In genomic region chr7:131000389-131000788, GRCh38 we compare ENCODE assay signal across 21 cellular contexts.
A peak's percentile ranks its signal among the peaks of the same experiment; 100 is the strongest.
DNase-seq lines count a peak whose midpoint lies in the region; ATAC-seq and TF ChIP-seq lines count a peak whose summit lies in the region.
"Had no signal": no experiment of that assay in that cellular context is flagged by ENCODE, and none has a peak within 500 bp of the region (broad histone marks: within the 10 kb centered on the region; RNA-seq: fewer than 3 reads in every experiment).

No MANE protein-coding gene starts in this region.

- CTCF ChIA-PET in activated CD4-positive, alpha-beta T cell treated with anti-CD3 and anti-CD28 coated beads for 36 hours (lab: Charles Lee), result interaction anchor here (0.6 to 11.4 kb wide), 6 partner anchors 10 to 62 kb away, joined by 3 to 144 read pairs (median 4); no protein-coding TSS in a partner anchor
- CTCF ChIA-PET in activated CD4-positive, alpha-beta T cell treated with anti-CD3 and anti-CD28 coated beads, Interleukin-2, amount 10 ng/mL, durations not matched to agents 7 days and 5 days (lab: Charles Lee), result interaction anchor here (1.7 to 2.2 kb wide), 7 partner anchors 11 to 40 kb away, joined by 3 to 6 read pairs (median 5); no protein-coding TSS in a partner anchor
- CTCF ChIA-PET in MCF 10A (lab: Yijun Ruan, JAX), result interaction anchor here (0.6 to 7.7 kb wide), 7 partner anchors 9 to 125 kb away, joined by 3 to 102 read pairs (median 4); no protein-coding TSS in a partner anchor

- H3K4me1 ChIP-seq in GM23338 (ENCODE audit: insufficient read depth) (no peaks in the 10 kb centered on the region), hepatocyte (ENCODE audit: insufficient read depth) (peaks cover 18% of the 10 kb centered on the region)

- TF ChIP-seq CTCF in GM23338 (conservative IDR thresholded peaks at IDR 0.05; ENCODE audit: low read depth in 2 of 2) (no peak), MCF 10A (IDR thresholded peaks at IDR 0.05; ENCODE audit: unreplicated experiment) (no peak), progenitor cell of endocrine pancreas (IDR thresholded peaks at IDR 0.05; ENCODE audit: unreplicated experiment) (no peak), hepatocyte (IDR thresholded peaks at IDR 0.05; ENCODE audit: poor library complexity) (no peak)

- H3K4me2 ChIP-seq in GM23338, result no peak overlapping the region
- no peak overlapping the region for H3K4me2 ChIP-seq in hepatocyte

- H3K36me3 ChIP-seq in GM23338 (ENCODE audit: insufficient read depth) (no peaks in the 10 kb centered on the region; the same call in 1 of the 2 replicates), hepatocyte (replicated peaks; ENCODE audit: insufficient read depth, low read depth) (no peaks in the 10 kb centered on the region)
- H3K36me3 ChIP-seq: SJSA1 had no signal

- H3K4me3 Mint-ChIP-seq in activated CD4-positive, alpha-beta T cell treated with anti-CD3 and anti-CD28 coated beads for 36 hours, result no peak overlapping the region
- no peak overlapping the region for H3K4me3 Mint-ChIP-seq in activated CD4-positive, alpha-beta T cell treated with anti-CD3 and anti-CD28 coated beads, Interleukin-2, amount 10 ng/mL, durations not matched to agents 7 days and 5 days
- H3K4me3 Mint-ChIP-seq in GM23338 (no peak overlapping the region), MCF 10A (ENCODE audit: unreplicated experiment) (no peak overlapping the region), progenitor cell of endocrine pancreas (ENCODE audit: low read depth) (no peak overlapping the region)
- H3K4me3 Mint-ChIP-seq: B cell; brain; T-helper 2 cell treated with Interferon-gamma antibody and Interleukin-4, amounts not matched to agents 5 μg/mL and 100 μg/mL, for 36 hours; type B pancreatic cell had no signal

- H3K9me3 ChIP-seq in hepatocyte (ENCODE audit: low read depth), result no peaks in the 10 kb centered on the region
- H3K9me3 ChIP-seq: neutrophil, SJSA1 had no signal

- no peaks in the 10 kb centered on the region for H3K9me2 ChIP-seq in GM23338 (ENCODE audit: insufficient read depth)
- H3K9me2 ChIP-seq in hepatocyte (replicated peaks; ENCODE audit: insufficient read depth), result no peaks in the 10 kb centered on the region

- peaks cover 36% of the 10 kb centered on the region for H3K36me3 Mint-ChIP-seq in activated CD4-positive, alpha-beta T cell treated with anti-CD3 and anti-CD28 coated beads for 36 hours (ENCODE audit: low read depth)
- peaks cover 32% of the 10 kb centered on the region for H3K36me3 Mint-ChIP-seq in activated CD4-positive, alpha-beta T cell treated with anti-CD3 and anti-CD28 coated beads, Interleukin-2, amount 10 ng/mL, durations not matched to agents 7 days and 5 days (ENCODE audit: low read depth)
- H3K36me3 Mint-ChIP-seq in GM23338 (ENCODE audit: low read depth), result peaks cover 23% of the 10 kb centered on the region
- peaks cover 32% of the 10 kb centered on the region for H3K36me3 Mint-ChIP-seq in MCF 10A (ENCODE audit: insufficient read depth, unreplicated experiment)
- no peaks in the 10 kb centered on the region for H3K36me3 Mint-ChIP-seq in progenitor cell of endocrine pancreas (ENCODE audit: insufficient read depth)
- H3K36me3 Mint-ChIP-seq: type B pancreatic cell had no signal

- H3K79me2 ChIP-seq in GM23338 (replicated peaks; ENCODE audit: insufficient read depth) (peaks cover 6% of the 10 kb centered on the region; the same call in 1 of the 2 replicates), hepatocyte (no peaks in the 10 kb centered on the region)

- H3K27ac Mint-ChIP-seq in activated CD4-positive, alpha-beta T cell treated with anti-CD3 and anti-CD28 coated beads for 36 hours, result peak overlapping the region; percentile 60
- no peak overlapping the region for H3K27ac Mint-ChIP-seq in activated CD4-positive, alpha-beta T cell treated with anti-CD3 and anti-CD28 coated beads, Interleukin-2, amount 10 ng/mL, durations not matched to agents 7 days and 5 days
- peak overlapping the region; percentile 37; the same call in 1 of the 2 replicates for H3K27ac Mint-ChIP-seq in GM23338
- H3K27ac Mint-ChIP-seq in MCF 10A (ENCODE audit: low read depth, unreplicated experiment), result peak overlapping the region; percentile 96
- peak overlapping the region; percentile 12 for H3K27ac Mint-ChIP-seq in progenitor cell of endocrine pancreas
- H3K27ac Mint-ChIP-seq: B cell; brain; T-helper 2 cell treated with Interferon-gamma antibody and Interleukin-4, amounts not matched to agents 5 μg/mL and 100 μg/mL, for 36 hours; type B pancreatic cell had no signal

- intact Hi-C loops in activated CD4-positive, alpha-beta T cell treated with anti-CD3 and anti-CD28 coated beads for 36 hours (cut with DNase I, micrococcal nuclease), result no loop called here
- intact Hi-C loops in MCF 10A (cut with micrococcal nuclease), result no loop called here

- no peak overlapping the region for H3K27ac ChIP-seq in GM23338 (ENCODE audit: low read depth)
- no peak overlapping the region for H3K27ac ChIP-seq in hepatocyte
- H3K27ac ChIP-seq: 22Rv1, neutrophil, SJSA1 had no signal

- no peaks in the 10 kb centered on the region for H3K27me3 Mint-ChIP-seq in activated CD4-positive, alpha-beta T cell treated with anti-CD3 and anti-CD28 coated beads for 36 hours
- no peaks in the 10 kb centered on the region for H3K27me3 Mint-ChIP-seq in activated CD4-positive, alpha-beta T cell treated with anti-CD3 and anti-CD28 coated beads, Interleukin-2, amount 10 ng/mL, durations not matched to agents 7 days and 5 days
- H3K27me3 Mint-ChIP-seq in GM23338 (ENCODE audit: insufficient read depth, low read depth, poor library complexity) (no peaks in the 10 kb centered on the region), MCF 10A (ENCODE audit: insufficient read depth, unreplicated experiment) (no peaks in the 10 kb centered on the region), progenitor cell of endocrine pancreas (peaks cover 7% of the 10 kb centered on the region)
- H3K27me3 Mint-ChIP-seq: B cell had no signal

- no peaks in the 10 kb centered on the region for H3F3A ChIP-seq in GM23338 (replicated peaks; ENCODE audit: low read depth)

- peaks cover 4% of the 10 kb centered on the region; the same call in 1 of the 2 replicates for H4K20me1 ChIP-seq in GM23338 (replicated peaks; ENCODE audit: insufficient read depth)
- no peaks in the 10 kb centered on the region for H4K20me1 ChIP-seq in hepatocyte (ENCODE audit: insufficient read depth, poor library complexity, severe bottlenecking)

- POLR2A ChIA-PET in activated CD4-positive, alpha-beta T cell treated with anti-CD3 and anti-CD28 coated beads for 36 hours (lab: Charles Lee), result interaction anchor here (1.3 kb wide), 1 partner anchor 87 kb away, joined by 4 read pairs; no protein-coding TSS in a partner anchor
- POLR2A ChIA-PET in activated CD4-positive, alpha-beta T cell treated with anti-CD3 and anti-CD28 coated beads, Interleukin-2, amount 10 ng/mL, durations not matched to agents 7 days and 5 days (lab: Charles Lee), result no interaction called here
- POLR2A ChIA-PET in MCF 10A (lab: Yijun Ruan, JAX), result interaction anchor here (0.6 to 4.5 kb wide), 6 partner anchors 12 to 364 kb away, joined by 3 to 18 read pairs (median 4); no protein-coding TSS in a partner anchor

- ATAC-seq in activated CD4-positive, alpha-beta T cell treated with anti-CD3 and anti-CD28 coated beads for 36 hours, result no peak
- no peak for ATAC-seq in GM23338
- ATAC-seq in HG02571 (IDR thresholded peaks at IDR 0.05; ENCODE audit: unreplicated experiment), result no peak
- ATAC-seq: PC-3 had no signal

- DNase-seq in activated CD4-positive, alpha-beta T cell treated with anti-CD3 and anti-CD28 coated beads for 36 hours, result no peak
- no peak for DNase-seq in activated CD4-positive, alpha-beta T cell treated with anti-CD3 and anti-CD28 coated beads, Interleukin-2, amount 10 ng/mL, durations not matched to agents 7 days and 5 days
- DNase-seq in GM23338 (ENCODE audit: low spot score) (no peak), MCF 10A (ENCODE audit: unreplicated experiment) (no peak), progenitor cell of endocrine pancreas (ENCODE audit: low spot score, unreplicated experiment) (no peak), hepatocyte (ENCODE audit: low spot score) (no peak)
- DNase-seq in activated CD4-positive, alpha-beta T cell treated with anti-CD3 and anti-CD28 coated beads for 1 hour, result no peak
- DNase-seq: activated naive CD4-positive, alpha-beta T cell; cortex of kidney; kidney glomerular epithelial cell; NCI-H1694; NCI-H82; PC-3 had no signal

- H3K4me3 ChIP-seq in GM23338 (no peak overlapping the region), hepatocyte (no peak overlapping the region)
- H3K4me3 ChIP-seq: SJSA1 had no signal

- H3K27me3 ChIP-seq in GM23338 (ENCODE audit: insufficient read depth) (no peaks in the 10 kb centered on the region), hepatocyte (no peaks in the 10 kb centered on the region)
- H3K27me3 ChIP-seq: neutrophil, SJSA1 had no signal

- H2AFZ ChIP-seq in GM23338 (no peak overlapping the region), hepatocyte (no peak overlapping the region)

- 88% methylated on average over 6 of the region's 6 CpGs for WGBS in hepatocyte (ENCODE audit: low lambda C conversion rate, missing lambda C conversion rate)

- peaks cover 76% of the 10 kb centered on the region for H3K4me1 Mint-ChIP-seq in activated CD4-positive, alpha-beta T cell treated with anti-CD3 and anti-CD28 coated beads for 36 hours
- peaks cover 52% of the 10 kb centered on the region for H3K4me1 Mint-ChIP-seq in activated CD4-positive, alpha-beta T cell treated with anti-CD3 and anti-CD28 coated beads, Interleukin-2, amount 10 ng/mL, durations not matched to agents 7 days and 5 days
- H3K4me1 Mint-ChIP-seq in GM23338 (peaks cover 7% of the 10 kb centered on the region), MCF 10A (ENCODE audit: insufficient read depth, unreplicated experiment) (peaks cover 42% of the 10 kb centered on the region), progenitor cell of endocrine pancreas (ENCODE audit: low read depth) (peaks cover 22% of the 10 kb centered on the region)

- peaks cover 8% of the 10 kb centered on the region for H3K9me3 Mint-ChIP-seq in activated CD4-positive, alpha-beta T cell treated with anti-CD3 and anti-CD28 coated beads for 36 hours (ENCODE audit: low read depth)
- peaks cover 10% of the 10 kb centered on the region for H3K9me3 Mint-ChIP-seq in activated CD4-positive, alpha-beta T cell treated with anti-CD3 and anti-CD28 coated beads, Interleukin-2, amount 10 ng/mL, durations not matched to agents 7 days and 5 days
- H3K9me3 Mint-ChIP-seq in GM23338 (peaks cover 11% of the 10 kb centered on the region), MCF 10A (ENCODE audit: unreplicated experiment) (no peaks in the 10 kb centered on the region), progenitor cell of endocrine pancreas (ENCODE audit: low read depth) (peaks cover 3% of the 10 kb centered on the region)
- H3K9me3 Mint-ChIP-seq: type B pancreatic cell had no signal

- no TSS peak for BruUV-seq in MCF 10A (replicated peaks; lab: Mats Ljungman, UMichigan)

TF ChIP-seq in GM23338, 12 proteins besides CTCF, POLR2A, EP300 and RAD21 (continues in another document):
- TF ChIP-seq EZH2phosphoT487 (IDR thresholded peaks at IDR 0.05; ENCODE audit: unreplicated experiment) (no peak), STAT1 (IDR thresholded peaks at IDR 0.05; ENCODE audit: unreplicated experiment) (no peak), ZNF114 (CRISPR knock-in tag; IDR thresholded peaks at IDR 0.05) (no peak)
